14 cellular contexts compared by ENCODE assay signal in genomic region chr6:220736-221475, GRCh38.
DNase-seq lines count a peak whose midpoint lies in the region; ATAC-seq and TF ChIP-seq lines count a peak whose summit lies in the region.
"Had no signal": no experiment of that assay in that cellular context is flagged by ENCODE, and none has a peak within 500 bp of the region (broad histone marks: within the 10 kb centered on the region; RNA-seq: fewer than 3 reads in every experiment).

No MANE protein-coding gene starts in this region.

- TF ChIP-seq CTCF in fibroblast of mammary gland (conservative IDR thresholded peaks at IDR 0.05; ENCODE audit: control insufficient read depth, insufficient read depth, low read depth, low read length) = no peak
- TF ChIP-seq CTCF in GM20000 (IDR thresholded peaks at IDR 0.05; ENCODE audit: extremely low read depth, missing control alignments) = no peak

- no peaks in the 10 kb centered on the region for H3K36me3 ChIP-seq in ACC112 (ENCODE audit: insufficient read depth, low read length)

- DNase-seq in GDM1 (lab: John Stamatoyannopoulos, UW) (peak; percentile 11), fibroblast of mammary gland (ENCODE audit: low read depth) (peak; percentile 43), HCEC 1CT (no peak), SK-N-DZ (ENCODE audit: low spot score) (no peak), GM20000 (ENCODE audit: low spot score) (no peak)
- DNase-seq: activated CD4-positive, alpha-beta T cell treated with anti-CD3 and anti-CD28 coated beads, Interleukin-2, amount 50 U/mL, for 48 hours; naive B cell; NCI-H226; stimulated activated CD4-positive, alpha-beta T cell treated with anti-CD3 and anti-CD28 coated beads, Interleukin-12 subunit alpha, Interleukin-12 subunit beta, amount 100 ng/mL, for 4 hours had no signal

- H3K4me3 Mint-ChIP-seq in T-helper 1 cell treated with Interleukin-12 subunit alpha and Interleukin-12 subunit beta and Interleukin-4 antibody, amounts not matched to agents 30 μg/mL and 1 μg/mL, for 36 hours = peak overlapping the region; percentile 67
- H3K4me3 Mint-ChIP-seq: brain had no signal

- H3K9me3 Mint-ChIP-seq in T-helper 1 cell treated with Interleukin-12 subunit alpha and Interleukin-12 subunit beta and Interleukin-4 antibody, amounts not matched to agents 30 μg/mL and 1 μg/mL, for 36 hours = no peaks in the 10 kb centered on the region

- peak overlapping the region; percentile 80 for H3K27ac Mint-ChIP-seq in T-helper 1 cell treated with Interleukin-12 subunit alpha and Interleukin-12 subunit beta and Interleukin-4 antibody, amounts not matched to agents 30 μg/mL and 1 μg/mL, for 36 hours
- H3K27ac Mint-ChIP-seq: brain had no signal

- peaks cover 35% of the 10 kb centered on the region for H3K4me1 ChIP-seq in ACC112 (ENCODE audit: control insufficient read depth, insufficient read depth, low read length, unreplicated experiment)

- peak overlapping the region; percentile 74 for H3K27ac ChIP-seq in ACC112 (ENCODE audit: low read depth, low read length)

- H3K4me3 ChIP-seq in ACC112 (ENCODE audit: low read depth, low read length) = peak overlapping the region; percentile 7; the same call in 1 of the 2 replicates
- no peak overlapping the region for H3K4me3 ChIP-seq in fibroblast of mammary gland (ENCODE audit: control insufficient read depth, low read depth, low read length)

- H3K4me1 Mint-ChIP-seq in T-helper 1 cell treated with Interleukin-12 subunit alpha and Interleukin-12 subunit beta and Interleukin-4 antibody, amounts not matched to agents 30 μg/mL and 1 μg/mL, for 36 hours (ENCODE audit: low read depth) = peaks cover 76% of the 10 kb centered on the region
- H3K4me1 Mint-ChIP-seq: brain had no signal

- H3K79me2 ChIP-seq in ACC112 (ENCODE audit: control insufficient read depth, insufficient read depth, low read length, unreplicated experiment) = no peaks in the 10 kb centered on the region

- H2AFZ ChIP-seq in ACC112 (ENCODE audit: low read length, unreplicated experiment) = peak overlapping the region; percentile 6

- H3K27me3 ChIP-seq in ACC112 (ENCODE audit: insufficient read depth, low read length) = no peaks in the 10 kb centered on the region

- peaks cover 4% of the 10 kb centered on the region for H3K36me3 Mint-ChIP-seq in T-helper 1 cell treated with Interleukin-12 subunit alpha and Interleukin-12 subunit beta and Interleukin-4 antibody, amounts not matched to agents 30 μg/mL and 1 μg/mL, for 36 hours (ENCODE audit: low read depth)
- H3K36me3 Mint-ChIP-seq: brain, naive B cell had no signal

- H3K27me3 Mint-ChIP-seq in T-helper 1 cell treated with Interleukin-12 subunit alpha and Interleukin-12 subunit beta and Interleukin-4 antibody, amounts not matched to agents 30 μg/mL and 1 μg/mL, for 36 hours (ENCODE audit: low read depth) = no peaks in the 10 kb centered on the region
- H3K27me3 Mint-ChIP-seq: brain, naive B cell had no signal

- no peak for ATAC-seq in esophagus mucosa
- ATAC-seq: Right ventricle myocardium inferior had no signal

Comparison
In these comparisons a context has a peak if more than half of its experiments do, and no peak if none do; other contexts are left out.
1. DNase-seq: peak in GDM1 (single experiment) and fibroblast of mammary gland (single experiment); none in HCEC 1CT (single experiment), SK-N-DZ (single experiment) and GM20000 (single experiment).